Comparison of ENCODE assay signal across 14 cellular contexts in the genomic region with DNA sequence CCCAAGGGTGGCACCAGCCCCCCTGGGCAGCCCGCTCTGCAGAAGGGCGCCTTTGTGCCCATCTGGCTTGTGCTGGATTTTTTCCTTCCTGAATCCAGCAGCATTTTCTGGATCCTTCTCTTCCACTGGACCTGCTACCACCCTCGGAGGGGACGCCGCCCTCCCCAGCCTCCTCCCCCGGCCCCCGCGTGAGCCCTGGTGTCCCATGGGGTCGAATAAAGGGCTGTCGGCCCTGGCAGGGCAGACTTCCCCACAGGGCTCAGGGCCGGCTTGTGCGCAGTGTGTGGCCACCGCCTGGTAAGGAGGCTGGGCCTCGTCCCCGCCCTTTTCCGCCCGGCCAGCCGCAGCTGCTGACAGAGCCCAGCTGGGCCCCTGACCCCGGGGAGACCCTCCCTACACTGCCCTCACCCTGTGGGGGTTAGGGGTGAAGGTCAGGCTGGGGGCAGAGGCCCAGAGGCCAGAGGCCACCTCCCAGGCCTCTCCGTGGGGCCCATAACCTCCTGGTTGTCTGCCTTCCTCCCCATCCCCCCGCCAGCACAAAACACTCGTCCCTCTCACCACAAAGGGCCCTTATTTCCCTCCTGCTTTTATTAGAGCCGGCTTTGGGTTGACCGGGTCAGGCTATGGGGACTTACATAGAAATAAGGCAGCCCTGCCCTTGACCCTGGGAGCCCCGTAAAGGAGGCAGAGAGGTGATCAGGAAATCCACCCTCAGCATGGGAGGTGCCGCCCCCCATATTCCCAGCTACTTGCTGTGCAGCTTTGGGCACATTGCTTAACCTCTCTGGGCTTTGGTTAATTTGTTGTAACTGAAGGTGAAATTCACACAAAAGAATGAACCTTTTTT.
DNase-seq lines count a peak whose midpoint lies in the region; ATAC-seq and TF ChIP-seq lines count a peak whose summit lies in the region.
"Had no signal": no experiment of that assay in that cellular context is flagged by ENCODE, and none has a peak within 500 bp of the region (broad histone marks: within the 10 kb centered on the region; RNA-seq: fewer than 3 reads in every experiment).

No MANE protein-coding gene starts in this region.

- DNase-seq in Ammon's horn (ENCODE audit: low spot score), result peak; percentile 83
- peak; percentile 79 to 83 for DNase-seq in SJCRH30
- no peak for DNase-seq in GM23248
- DNase-seq in stimulated activated CD4-positive, alpha-beta T cell treated with anti-CD3 and anti-CD28 coated beads, Interleukin-2, amount 100 ng/mL, for 48 hours, result no peak
- no peak for DNase-seq in BE2C
- no peak for DNase-seq in DMS53 treated with DMSO at 0.1 percent for 48 hours (lab: John Stamatoyannopoulos, UW; ENCODE audit: unreplicated experiment)
- DNase-seq: activated effector memory CD4-positive, alpha-beta T cell treated with Interleukin-2 at 50 U/mL for 16 hours; KG1; NCI-H524 treated with DMSO at 0.1 percent for 48 hours had no signal

- peaks cover 80% of the 10 kb centered on the region for H3K79me2 ChIP-seq in GM23248 (ENCODE audit: insufficient read depth)

- H4K20me1 ChIP-seq in GM23248 (ENCODE audit: insufficient read depth), result no peaks in the 10 kb centered on the region

- H3F3A ChIP-seq in GM23248 (ENCODE audit: insufficient read depth), result peaks cover 16% of the 10 kb centered on the region

- 59 to 60% methylated on average over 2 to 6 of the region's 26 CpGs for WGBS in gastroesophageal sphincter (ENCODE audit: low coverage in 1 of 2), 2 donors
- 95 to 96% methylated on average over 12 to 26 of the region's 26 CpGs for WGBS in GM23248 (ENCODE audit: low coverage in 1 of 2, low lambda C conversion rate in 2 of 2, missing lambda C conversion rate in 2 of 2), 2 experiments

- H3K36me3 ChIP-seq in SJCRH30 (no peaks in the 10 kb centered on the region), gastroesophageal sphincter (no peaks in the 10 kb centered on the region), mucosa of rectum (ENCODE audit: control insufficient read depth in 2 of 2, insufficient read depth in 2 of 2, low read length in 2 of 2) (no peaks in the 10 kb centered on the region), GM23248 (ENCODE audit: low read depth) (no peaks in the 10 kb centered on the region), BE2C (no peaks in the 10 kb centered on the region)

- TF ChIP-seq POLR2A in gastroesophageal sphincter (IDR thresholded peaks at IDR 0.05), result no peak

- TF ChIP-seq CTCF in gastroesophageal sphincter (IDR thresholded peaks at IDR 0.05) (no peak), BE2C (IDR thresholded peaks at IDR 0.05; ENCODE audit: low read depth, low read length) (no peak)

- H3K9me2 ChIP-seq in GM23248 (ENCODE audit: insufficient read depth), result no peaks in the 10 kb centered on the region

- ATAC-seq in gastroesophageal sphincter, result peak; percentile 56

- H3K27ac ChIP-seq in SJCRH30 (peak overlapping the region; percentile 94), gastroesophageal sphincter (peak overlapping the region in 3 of 4 donors; percentile 31 to 65 (median 33)), mucosa of rectum (ENCODE audit: low read depth in 2 of 2, low read length in 2 of 2) (peak overlapping the region; percentile 52 to 61), GM23248 (no peak overlapping the region)
- H3K27ac ChIP-seq: VCaP had no signal

- H3K27me3 ChIP-seq in SJCRH30 (no peaks in the 10 kb centered on the region), gastroesophageal sphincter (no peaks in the 10 kb centered on the region), mucosa of rectum (ENCODE audit: control insufficient read depth in 2 of 2, insufficient read depth in 2 of 2, low read length in 2 of 2) (no peaks in the 10 kb centered on the region), GM23248 (replicated peaks; ENCODE audit: insufficient read depth) (no peaks in the 10 kb centered on the region), BE2C (no peaks in the 10 kb centered on the region)

- H2AFZ ChIP-seq in GM23248, result no peak overlapping the region

- H3K4me1 ChIP-seq in SJCRH30 (peaks cover 57% of the 10 kb centered on the region), gastroesophageal sphincter (peaks cover 0 to 45% (median 7%) of the 10 kb centered on the region in 3 donors), mucosa of rectum (ENCODE audit: control insufficient read depth in 2 of 2, insufficient read depth in 2 of 2, low read length in 2 of 2) (peaks cover 15 to 29% of the 10 kb centered on the region in 2 donors), GM23248 (ENCODE audit: insufficient read depth) (peaks cover 14% of the 10 kb centered on the region), BE2C (peaks cover 21% of the 10 kb centered on the region)

- H3K4me3 ChIP-seq in SJCRH30, result no peak overlapping the region
- H3K4me3 ChIP-seq in gastroesophageal sphincter, result no peak overlapping the region
- peak overlapping the region in 1 of 2 donors; percentile 48 for H3K4me3 ChIP-seq in mucosa of rectum (ENCODE audit: low read length in 2 of 2)
- no peak overlapping the region for H3K4me3 ChIP-seq in GM23248
- no peak overlapping the region for H3K4me3 ChIP-seq in BE2C (ENCODE audit: low read depth, low read length)
- H3K4me3 ChIP-seq: coronary artery, skin epidermis had no signal

- H3K4me2 ChIP-seq in GM23248 (ENCODE audit: unreplicated experiment), result no peak overlapping the region

- peak overlapping the region in 1 of 2 donors; percentile 47 for H3K9ac ChIP-seq in mucosa of rectum (ENCODE audit: low read depth in 1 of 2, low read length in 2 of 2)
- H3K9ac ChIP-seq in GM23248, result no peak overlapping the region

- TF ChIP-seq EP300 in gastroesophageal sphincter (IDR thresholded peaks at IDR 0.05), result no peak

- in situ Hi-C loops in GM23248 (cut with MboI), result no loop called here

- H3K9me3 ChIP-seq in SJCRH30 (replicated peaks) (no peaks in the 10 kb centered on the region), gastroesophageal sphincter (no peaks in the 10 kb centered on the region), mucosa of rectum (ENCODE audit: control insufficient read depth in 2 of 2, low read length in 2 of 2) (no peaks in the 10 kb centered on the region), GM23248 (ENCODE audit: low read depth) (no peaks in the 10 kb centered on the region), BE2C (no peaks in the 10 kb centered on the region)

Comparison
In these comparisons a context has a peak if more than half of its experiments do, and no peak if none do; other contexts are left out.
1. DNase-seq: peak in Ammon's horn (single experiment) and SJCRH30 (2 of 2); none in GM23248 (single experiment), stimulated activated CD4-positive, alpha-beta T cell treated with anti-CD3 and anti-CD28 coated beads, Interleukin-2, amount 100 ng/mL, for 48 hours (0 of 2), BE2C (single experiment) and DMS53 treated with DMSO at 0.1 percent for 48 hours (single experiment).